25 cellular contexts compared by ENCODE assay signal in genomic region chr1:158098256-158098655, GRCh38.
DNase-seq lines count a peak whose midpoint lies in the region; ATAC-seq and TF ChIP-seq lines count a peak whose summit lies in the region.
"Had no signal": no experiment of that assay in that cellular context is flagged by ENCODE, and none has a peak within 500 bp of the region (broad histone marks: within the 10 kb centered on the region; RNA-seq: fewer than 3 reads in every experiment).

No MANE protein-coding gene starts in this region.

- CTCF ChIA-PET in RWPE1 (lab: Yijun Ruan, JAX): interaction anchor here (1.0 to 1.2 kb wide), 2 partner anchors 16 to 106 kb away, joined by 4 read pairs; no protein-coding TSS in a partner anchor

- no peaks in the 10 kb centered on the region for H3K79me1 ChIP-seq in neuronal stem cell (ENCODE audit: low read depth, low read length)

- H3K4me2 ChIP-seq in GM23338: peak overlapping the region; percentile 48; the same call in 1 of the 2 replicates
- H3K4me2 ChIP-seq in neuronal stem cell (ENCODE audit: insufficient read depth, low read length, poor library complexity, severe bottlenecking): no peak overlapping the region
- H3K4me2 ChIP-seq: A549 had no signal

- no peak overlapping the region for H2AK5ac ChIP-seq in neuronal stem cell (ENCODE audit: low read depth, low read length)

- H3F3A ChIP-seq in GM23338 (replicated peaks; ENCODE audit: low read depth): peaks cover 4% of the 10 kb centered on the region; the same call in 1 of the 2 replicates

- H3K4me1 ChIP-seq in GM23338 (ENCODE audit: insufficient read depth) (peaks cover 58% of the 10 kb centered on the region), lower lobe of right lung (no peaks in the 10 kb centered on the region), neuronal stem cell (ENCODE audit: control insufficient read depth in 2 of 2, insufficient read depth in 1 of 2, low read depth in 1 of 2, low read length in 2 of 2) (peaks cover 14 to 19% of the 10 kb centered on the region in 2 donors)

- H3K9me3 ChIP-seq in lower lobe of right lung (no peaks in the 10 kb centered on the region), neuronal stem cell (replicated peaks in 1 of 2; ENCODE audit: control insufficient read depth in 2 of 2, insufficient read depth in 1 of 2, low read depth in 1 of 2, low read length in 2 of 2) (no peaks in the 10 kb centered on the region)
- H3K9me3 ChIP-seq: A549, SJSA1 had no signal

- ATAC-seq in GM23338 (peak; percentile 7; the same call in 1 of the 3 replicates), lower lobe of right lung (peak; percentile 9 to 25), HG02623 (IDR thresholded peaks at IDR 0.05; ENCODE audit: unreplicated experiment) (no peak), GM21825 (IDR thresholded peaks at IDR 0.05; ENCODE audit: unreplicated experiment) (no peak), GM21390 (IDR thresholded peaks at IDR 0.05; ENCODE audit: unreplicated experiment) (no peak)
- ATAC-seq: A549, PC-3 had no signal

- no peaks in the 10 kb centered on the region for H4K20me1 ChIP-seq in GM23338 (replicated peaks; ENCODE audit: insufficient read depth)

- H3K27ac Mint-ChIP-seq in GM23338: 0 out of 2 replicates have a peak overlapping the region, but pooled peaks have one; percentile 28
- H3K27ac Mint-ChIP-seq: CD4-positive, alpha-beta memory T cell; IgD-negative memory B cell had no signal

- H2BK12ac ChIP-seq in neuronal stem cell (ENCODE audit: low read length): no peak overlapping the region

- H3K4me3 ChIP-seq in GM23338 (no peak overlapping the region), lower lobe of right lung (no peak overlapping the region), neuronal stem cell (ENCODE audit: low read length in 2 of 2) (no peak overlapping the region)
- H3K4me3 ChIP-seq: A549, SJSA1 had no signal

- no peak overlapping the region for H3K4ac ChIP-seq in neuronal stem cell (ENCODE audit: low read length)

- no peaks in the 10 kb centered on the region for H3K79me2 ChIP-seq in GM23338 (replicated peaks; ENCODE audit: insufficient read depth)

- H3K27me3 Mint-ChIP-seq in GM23338 (ENCODE audit: insufficient read depth, low read depth, poor library complexity): peaks cover 24% of the 10 kb centered on the region

- no peak overlapping the region for H3K4me3 Mint-ChIP-seq in GM23338
- H3K4me3 Mint-ChIP-seq: CD4-positive, alpha-beta memory T cell; H9; IgD-negative memory B cell had no signal

- intact Hi-C loops in lower lobe of right lung (cut with DNase I): loop anchor here (10.0 kb wide), 1 partner anchor 103 kb away; the partner anchor contains the start of gene KIRREL1

- no peak overlapping the region for H2BK15ac ChIP-seq in neuronal stem cell (ENCODE audit: low read length)

- H3K9ac ChIP-seq in neuronal stem cell (ENCODE audit: low read depth, low read length, poor library complexity): no peak overlapping the region

- no peak overlapping the region for H3K14ac ChIP-seq in neuronal stem cell (ENCODE audit: low read length)

- H3K36me3 Mint-ChIP-seq in GM23338 (ENCODE audit: low read depth): peaks cover 32% of the 10 kb centered on the region
- H3K36me3 Mint-ChIP-seq: CD4-positive, alpha-beta memory T cell; IgD-negative memory B cell had no signal

- TF ChIP-seq CTCF in GM23338 (conservative IDR thresholded peaks at IDR 0.05; ENCODE audit: low read depth in 2 of 2): no peak
- TF ChIP-seq CTCF in RWPE1 (conservative IDR thresholded peaks at IDR 0.05; ENCODE audit: low read depth): no peak
- no peak for TF ChIP-seq CTCF in lower lobe of right lung (IDR thresholded peaks at IDR 0.05)

- H3K18ac ChIP-seq in neuronal stem cell (ENCODE audit: low read length): peak overlapping the region; percentile 2

- no peak overlapping the region for H4K91ac ChIP-seq in neuronal stem cell (ENCODE audit: low read depth, low read length, poor library complexity)

- no peaks in the 10 kb centered on the region for H3K9me3 Mint-ChIP-seq in GM23338
- H3K9me3 Mint-ChIP-seq: CD4-positive, alpha-beta memory T cell; H9; IgD-negative memory B cell had no signal

- no peak overlapping the region for H2BK120ac ChIP-seq in neuronal stem cell (ENCODE audit: low read depth, low read length)

- H3K36me3 ChIP-seq in GM23338 (ENCODE audit: insufficient read depth) (no peaks in the 10 kb centered on the region; the same call in 1 of the 2 replicates), lower lobe of right lung (peaks cover 21% of the 10 kb centered on the region), neuronal stem cell (replicated peaks in 1 of 2; ENCODE audit: control insufficient read depth in 2 of 2, insufficient read depth in 2 of 2, low read length in 2 of 2) (peaks cover 25 to 45% of the 10 kb centered on the region in 2 donors)

- peaks cover 70% of the 10 kb centered on the region for H3K4me1 Mint-ChIP-seq in GM23338
- H3K4me1 Mint-ChIP-seq: CD4-positive, alpha-beta memory T cell; IgD-negative memory B cell had no signal

- no peak overlapping the region for H3K27ac ChIP-seq in GM23338 (ENCODE audit: low read depth)
- H3K27ac ChIP-seq in RWPE1: peak overlapping the region; percentile 46
- H3K27ac ChIP-seq in lower lobe of right lung: no peak overlapping the region
- H3K27ac ChIP-seq in neuronal stem cell (replicated peaks; ENCODE audit: low read length): no peak overlapping the region
- H3K27ac ChIP-seq: A549, SJSA1 had no signal

- no peak for DNase-seq in GM23338 (ENCODE audit: low spot score)
- no peak for DNase-seq in RWPE1 (ENCODE audit: low spot score)
- no peak for DNase-seq in lower lobe of right lung
- DNase-seq in neuronal stem cell (ENCODE audit: low spot score): no peak
- DNase-seq in NCI-H748 (lab: John Stamatoyannopoulos, UW; ENCODE audit: unreplicated experiment): no peak
- DNase-seq: C1 segment of cervical spinal cord; CD4-positive, alpha-beta memory T cell; COR-L47; DMS53; H9; NCI-H1092 treated with DMSO at 0.1 percent for 48 hours; NCI-H1436; NCI-H187 treated with DMSO at 0.1 percent for 48 hours; NCI-H2107; NCI-H524; NCI-H82; NK-92 treated with Interleukin-12 subunit alpha and Interleukin-12 subunit beta, amount 100 ng/mL, for 24 hours; PC-3; Right ventricle myocardium superior had no signal

- H3K23ac ChIP-seq in neuronal stem cell (ENCODE audit: low read depth, low read length, poor library complexity): no peak overlapping the region

- no peaks in the 10 kb centered on the region for H3K9me2 ChIP-seq in GM23338 (ENCODE audit: insufficient read depth)

- H4K8ac ChIP-seq in neuronal stem cell (ENCODE audit: low read depth, low read length): no peak overlapping the region

- POLR2A ChIA-PET in RWPE1 (lab: Yijun Ruan, JAX; ENCODE audit: low non-redundant PET): interaction anchor here (0.6 kb wide), 1 partner anchor 131 kb away, joined by 3 read pairs; no protein-coding TSS in a partner anchor

- H2AFZ ChIP-seq in GM23338 (no peak overlapping the region), neuronal stem cell (ENCODE audit: low read length) (no peak overlapping the region)

- WGBS in neuronal stem cell (ENCODE audit: extremely low coverage in 2 of 2, insufficient read length in 2 of 2, insufficient replicate concordance in 1 of 2), 2 donors: no CpG with 5 or more reads among the region's 5 CpGs

- H2BK5ac ChIP-seq in neuronal stem cell (ENCODE audit: low read length): no peak overlapping the region

- no peaks in the 10 kb centered on the region for H3K27me3 ChIP-seq in GM23338 (ENCODE audit: insufficient read depth)
- no peaks in the 10 kb centered on the region for H3K27me3 ChIP-seq in lower lobe of right lung (ENCODE audit: low read depth)
- H3K27me3 ChIP-seq in neuronal stem cell (ENCODE audit: control insufficient read depth in 3 of 3, insufficient read depth in 3 of 3, low read depth in 1 of 3, low read length in 3 of 3): no peaks in the 10 kb centered on the region

TF ChIP-seq in GM23338, 12 proteins besides CTCF, POLR2A, EP300 and RAD21:
- TF ChIP-seq STAT1 (IDR thresholded peaks at IDR 0.05; ENCODE audit: unreplicated experiment) (no peak), ZNF331 (CRISPR knock-in tag; IDR thresholded peaks at IDR 0.05; ENCODE audit: low read depth) (no peak), EZH2 (IDR thresholded peaks at IDR 0.05; ENCODE audit: low read depth, unreplicated experiment) (no peak)

Comparison
In these comparisons a context has a peak if more than half of its experiments do, and no peak if none do; other contexts are left out.
1. ATAC-seq: peak in GM23338 (single experiment) and lower lobe of right lung (2 of 2); none in HG02623 (single experiment), GM21825 (single experiment) and GM21390 (single experiment).